In the genomic region with DNA sequence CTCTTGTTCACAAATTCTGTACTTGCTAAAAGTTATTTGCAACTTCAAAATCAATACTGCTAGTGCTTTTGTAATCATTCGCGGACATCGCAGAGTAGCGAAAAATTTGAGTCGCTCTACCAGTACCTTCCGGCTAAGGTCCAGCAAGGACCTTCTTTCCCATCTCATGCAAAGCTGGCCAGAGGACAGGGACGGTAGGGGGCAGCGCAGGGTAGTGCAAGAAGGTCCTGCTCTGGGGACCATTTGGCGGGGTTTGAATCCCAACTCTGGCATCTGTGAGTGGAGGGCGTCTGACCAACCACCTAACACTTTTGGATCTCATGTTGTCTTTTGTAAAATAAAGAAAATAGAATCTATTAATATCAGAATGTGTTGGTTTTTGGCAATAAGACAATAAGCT, we compare ENCODE assay signal across 12 cellular contexts.
DNase-seq lines count a peak whose midpoint lies in the region; TF ChIP-seq lines count a peak whose summit lies in the region.
"Had no signal": no experiment of that assay in that cellular context is flagged by ENCODE, and none has a peak within 500 bp of the region (broad histone marks: within the 10 kb centered on the region; RNA-seq: fewer than 3 reads in every experiment).

No MANE protein-coding gene starts in this region.

- POLR2A ChIA-PET in AG04449 (lab: Yijun Ruan, JAX), result no interaction called here

- TF ChIP-seq POLR2A in transverse colon (IDR thresholded peaks at IDR 0.05), result no peak

- H3K27me3 ChIP-seq in transverse colon, result no peaks in the 10 kb centered on the region
- H3K27me3 ChIP-seq in colonic mucosa, result no peaks in the 10 kb centered on the region
- H3K27me3 ChIP-seq: gastrocnemius medialis, sigmoid colon had no signal

- intact Hi-C loops in transverse colon (cut with DNase I; ENCODE audit: low total_unique reads) (no loop called here), colonic mucosa (cut with DNase I) (no loop called here)

- no peak overlapping the region for H3K27ac ChIP-seq in transverse colon
- no peak overlapping the region for H3K27ac ChIP-seq in colonic mucosa
- H3K27ac ChIP-seq: gastrocnemius medialis, sigmoid colon had no signal

- CTCF ChIA-PET in AG04449 (lab: Yijun Ruan, JAX), result no interaction called here

- DNase-seq in AG04449 (ENCODE audit: low read depth, low spot score), result no peak
- DNase-seq in SHP77 treated with DMSO at 0.1 percent for 48 hours (lab: John Stamatoyannopoulos, UW), result peak; percentile 14
- DNase-seq in iPS-NIHi11 (ENCODE audit: low spot score), result peak; percentile 50
- no peak for DNase-seq in NCI-H2029 treated with DMSO at 0.1 percent for 48 hours (lab: John Stamatoyannopoulos, UW)
- no peak for DNase-seq in SKM-1 (lab: John Stamatoyannopoulos, UW; ENCODE audit: unreplicated experiment)
- DNase-seq in transverse colon, result no peak
- DNase-seq in colonic mucosa, result no peak
- DNase-seq: activated T-cell treated with anti-CD3 and anti-CD28 coated beads, Interleukin-2, amount 50 U/mL, for 72 hours; gastrocnemius medialis; sigmoid colon; T-helper 9 cell had no signal

- H3K9me3 ChIP-seq in transverse colon (no peaks in the 10 kb centered on the region), colonic mucosa (no peaks in the 10 kb centered on the region)
- H3K9me3 ChIP-seq: gastrocnemius medialis, sigmoid colon had no signal

- no peaks in the 10 kb centered on the region for H3K4me1 ChIP-seq in transverse colon
- no peaks in the 10 kb centered on the region for H3K4me1 ChIP-seq in colonic mucosa
- H3K4me1 ChIP-seq: gastrocnemius medialis, sigmoid colon had no signal

- H3K36me3 ChIP-seq in transverse colon (no peaks in the 10 kb centered on the region), colonic mucosa (no peaks in the 10 kb centered on the region)
- H3K36me3 ChIP-seq: gastrocnemius medialis, sigmoid colon had no signal

- in situ Hi-C loops in transverse colon (cut with MboI; ENCODE audit: low pct_ligation_motif_present in 1 of 4, low pct_unique_long_range_greater_than_20kb in 1 of 4, low sequenced_read_pairs in 3 of 4), result no loop called here

- TF ChIP-seq EP300 in transverse colon (IDR thresholded peaks at IDR 0.05; ENCODE audit: low read depth), result no peak

- no peak overlapping the region for H3K4me3 ChIP-seq in AG04449 (ENCODE audit: low read depth, low read length)
- H3K4me3 ChIP-seq in transverse colon, result no peak overlapping the region
- H3K4me3 ChIP-seq in colonic mucosa, result no peak overlapping the region
- H3K4me3 ChIP-seq: gastrocnemius medialis, sigmoid colon had no signal

- 65 to 85% methylated on average over 6 to 10 of the region's 10 CpGs for WGBS in transverse colon (ENCODE audit: low coverage in 1 of 2), 2 donors

- H3K9ac ChIP-seq in colonic mucosa (ENCODE audit: low read depth in 2 of 2, low read length in 2 of 2), result no peak overlapping the region

- TF ChIP-seq CTCF in AG04449 (IDR thresholded peaks at IDR 0.05; ENCODE audit: insufficient read depth, low read length, missing control alignments) (peak; percentile 10), GM12874 (IDR thresholded peaks at IDR 0.05; ENCODE audit: insufficient read depth, low read depth, low read length) (0 out of 2 replicates have a peak, but pooled peaks have one; percentile 11), transverse colon (IDR thresholded peaks at IDR 0.05) (no peak), colonic mucosa (IDR thresholded peaks at IDR 0.05) (no peak)

Comparison
In these comparisons a context has a peak if more than half of its experiments do, and no peak if none do; other contexts are left out.
1. DNase-seq: peak in SHP77 treated with DMSO at 0.1 percent for 48 hours (single experiment) and iPS-NIHi11 (single experiment); none in AG04449 (single experiment), NCI-H2029 treated with DMSO at 0.1 percent for 48 hours (single experiment), SKM-1 (single experiment), transverse colon (single experiment) and colonic mucosa (single experiment).
2. CTCF ChIP-seq: peak in AG04449 (single experiment) and GM12874 (single experiment); none in transverse colon (0 of 5) and colonic mucosa (single experiment).